In the genomic region with DNA sequence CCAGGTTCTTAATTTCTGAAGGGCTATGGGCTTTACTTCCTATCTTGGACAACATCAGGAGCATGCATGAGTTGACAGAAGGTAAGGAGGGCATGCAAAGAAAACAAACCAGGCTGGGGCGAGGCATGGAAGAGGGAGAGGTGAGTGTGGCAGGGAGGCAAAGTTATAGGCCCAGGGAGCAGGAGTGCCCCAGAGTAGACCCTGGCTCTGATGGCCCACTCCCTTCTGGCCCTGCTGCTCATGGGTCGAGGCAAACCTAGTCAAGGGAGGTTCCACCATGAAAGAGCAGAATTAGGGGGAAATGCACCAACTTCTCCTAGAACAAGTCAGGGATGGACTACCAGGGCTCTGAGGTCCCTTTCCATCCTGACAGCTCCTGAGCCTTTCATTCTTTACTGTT, we compare ENCODE assay signal across 20 cellular contexts. TPM values are rescaled to one million over a fixed set of nuclear protein-coding genes. Genes with fewer than 3 reads are reported as not detected.
DNase-seq lines count a peak whose midpoint lies in the region; ATAC-seq and TF ChIP-seq lines count a peak whose summit lies in the region.
"Had no signal": no experiment of that assay in that cellular context is flagged by ENCODE, and none has a peak within 500 bp of the region (broad histone marks: within the 10 kb centered on the region; RNA-seq: fewer than 3 reads in every experiment).

No MANE protein-coding gene starts in this region.

- no peaks in the 10 kb centered on the region for H3K9me3 ChIP-seq in RWPE2 (ENCODE audit: severe bottlenecking)
- no peaks in the 10 kb centered on the region for H3K9me3 ChIP-seq in neural progenitor cell (ENCODE audit: low read depth)
- H3K9me3 ChIP-seq: BLaER1 had no signal

- no peaks in the 10 kb centered on the region for H3K36me3 ChIP-seq in RWPE2 (ENCODE audit: low read depth)
- no peaks in the 10 kb centered on the region for H3K36me3 ChIP-seq in neural progenitor cell

- H3K4me1 Mint-ChIP-seq in neural progenitor cell = no peaks in the 10 kb centered on the region
- peaks cover 6% of the 10 kb centered on the region for H3K4me1 Mint-ChIP-seq in stimulated activated effector memory CD8-positive, alpha-beta T cell treated with anti-CD3 and anti-CD28 coated beads, Interleukin-12 subunit alpha, Interleukin-12 subunit beta, amount 100 ng/mL, for 72 hours
- H3K4me1 Mint-ChIP-seq: B cell; CD4-positive, CD25-positive, alpha-beta regulatory T cell; GM23338; H9 had no signal

- peak; percentile 42 for DNase-seq in activated CD8-positive, alpha-beta memory T cell treated with anti-CD3 and anti-CD28 coated beads for 24 hours
- DNase-seq in activated CD8-positive, alpha-beta memory T cell treated with anti-CD3 and anti-CD28 coated beads, Interleukin-2, amount 50 U/mL, for 48 hours = no peak
- DNase-seq in RWPE2 (ENCODE audit: low spot score) (no peak), neural progenitor cell (ENCODE audit: low spot score) (no peak), NCI-H1417 (lab: John Stamatoyannopoulos, UW) (no peak), NCI-H146 (lab: John Stamatoyannopoulos, UW) (no peak)
- no peak for DNase-seq in stimulated activated effector memory CD8-positive, alpha-beta T cell treated with anti-CD3 and anti-CD28 coated beads, Interleukin-12 subunit alpha, Interleukin-12 subunit beta, amount 100 ng/mL, for 72 hours (ENCODE audit: low spot score in 2 of 2)
- DNase-seq: Caco-2; CD4-positive, CD25-positive, alpha-beta regulatory T cell; CD8-positive, alpha-beta T cell; DMS153; DND-41; H9 had no signal

- peak; percentile 25; the same call in 2 of the 3 replicates for ATAC-seq in RWPE2 (ENCODE audit: low read depth)
- peak; percentile 6 for ATAC-seq in stimulated activated effector memory CD8-positive, alpha-beta T cell treated with anti-CD3 and anti-CD28 coated beads, Interleukin-12 subunit alpha, Interleukin-12 subunit beta, amount 100 ng/mL, for 72 hours
- ATAC-seq: CD8-positive, alpha-beta T cell; GM23338; HCT116 had no signal

- TF ChIP-seq CTCF in RWPE2 (IDR thresholded peaks at IDR 0.05; ENCODE audit: poor library complexity, severe bottlenecking) (no peak), neural progenitor cell (IDR thresholded peaks at IDR 0.05) (no peak)

- peak overlapping the region; percentile 3 for H3K4me3 Mint-ChIP-seq in neural progenitor cell
- no peak overlapping the region for H3K4me3 Mint-ChIP-seq in stimulated activated effector memory CD8-positive, alpha-beta T cell treated with anti-CD3 and anti-CD28 coated beads, Interleukin-12 subunit alpha, Interleukin-12 subunit beta, amount 100 ng/mL, for 72 hours
- H3K4me3 Mint-ChIP-seq: B cell; CD4-positive, CD25-positive, alpha-beta regulatory T cell; CD8-positive, alpha-beta T cell; GM23338; H9 had no signal

- peaks cover 19% of the 10 kb centered on the region for H3K36me3 Mint-ChIP-seq in neural progenitor cell
- peaks cover 5% of the 10 kb centered on the region for H3K36me3 Mint-ChIP-seq in stimulated activated effector memory CD8-positive, alpha-beta T cell treated with anti-CD3 and anti-CD28 coated beads, Interleukin-12 subunit alpha, Interleukin-12 subunit beta, amount 100 ng/mL, for 72 hours

- H2AFZ ChIP-seq in neural progenitor cell (replicated peaks) = no peak overlapping the region
- H2AFZ ChIP-seq: GM23338 had no signal

- peaks cover 10% of the 10 kb centered on the region for H3K27me3 Mint-ChIP-seq in neural progenitor cell (ENCODE audit: insufficient read depth, low read depth)

- no peak overlapping the region for H3K4me3 ChIP-seq in RWPE2 (ENCODE audit: severe bottlenecking)
- no peak overlapping the region for H3K4me3 ChIP-seq in neural progenitor cell
- H3K4me3 ChIP-seq: BLaER1, GM23338 had no signal

- H3K27me3 ChIP-seq in RWPE2 (ENCODE audit: insufficient read depth, poor library complexity, severe bottlenecking) (no peaks in the 10 kb centered on the region), neural progenitor cell (no peaks in the 10 kb centered on the region)
- H3K27me3 ChIP-seq: BLaER1 had no signal

- no peaks in the 10 kb centered on the region for H3K9me3 Mint-ChIP-seq in neural progenitor cell
- no peaks in the 10 kb centered on the region for H3K9me3 Mint-ChIP-seq in stimulated activated effector memory CD8-positive, alpha-beta T cell treated with anti-CD3 and anti-CD28 coated beads, Interleukin-12 subunit alpha, Interleukin-12 subunit beta, amount 100 ng/mL, for 72 hours
- H3K9me3 Mint-ChIP-seq: CD8-positive, alpha-beta T cell had no signal

- no peaks in the 10 kb centered on the region for H4K20me1 ChIP-seq in neural progenitor cell (ENCODE audit: low read depth)
- H4K20me1 ChIP-seq: BLaER1 had no signal

- no peak overlapping the region for H3K27ac Mint-ChIP-seq in neural progenitor cell
- no peak overlapping the region for H3K27ac Mint-ChIP-seq in stimulated activated effector memory CD8-positive, alpha-beta T cell treated with anti-CD3 and anti-CD28 coated beads, Interleukin-12 subunit alpha, Interleukin-12 subunit beta, amount 100 ng/mL, for 72 hours
- H3K27ac Mint-ChIP-seq: B cell; CD8-positive, alpha-beta T cell; GM23338; H9 had no signal

- no peak overlapping the region for H3K9ac ChIP-seq in neural progenitor cell
- H3K9ac ChIP-seq: BLaER1 had no signal

- no peaks in the 10 kb centered on the region for H3F3A ChIP-seq in neural progenitor cell (ENCODE audit: low read depth)

- H3K27ac ChIP-seq in RWPE2 (ENCODE audit: poor library complexity, severe bottlenecking) (no peak overlapping the region), neural progenitor cell (no peak overlapping the region)
- H3K27ac ChIP-seq: 22Rv1, BLaER1, C4-2B had no signal

- H3K4me1 ChIP-seq in RWPE2 (ENCODE audit: insufficient read depth, poor library complexity, severe bottlenecking) = no peaks in the 10 kb centered on the region
- H3K4me1 ChIP-seq in neural progenitor cell = no peaks in the 10 kb centered on the region
- H3K4me1 ChIP-seq: BLaER1, Caco-2 had no signal

- no peaks in the 10 kb centered on the region for H3K79me2 ChIP-seq in neural progenitor cell (ENCODE audit: low read depth)

- H3K4me2 ChIP-seq in neural progenitor cell = no peak overlapping the region
- H3K4me2 ChIP-seq: BLaER1, GM23338 had no signal

RNA-seq across cellular contexts. Expression of gene CHRNA10, which starts 10.2 kb away (rescaled TPM):
- total RNA-seq in neural progenitor cell (ENCODE audit: low replicate concordance) = 0.21 and 0.62 TPM in 2 replicates

RNA-seq across cellular contexts. Expression of gene ART1, which starts 16.0 kb away (rescaled TPM):
- not detected in 2 replicates for total RNA-seq in neural progenitor cell (ENCODE audit: low replicate concordance)
- total RNA-seq: B cell; Caco-2; CD4-positive, CD25-positive, alpha-beta regulatory T cell; CD8-positive, alpha-beta T cell; GM23338; H4; H9 had no signal

RNA-seq across cellular contexts. Expression of gene ART5, which starts 19.2 kb away (rescaled TPM):
- total RNA-seq in neural progenitor cell (ENCODE audit: low replicate concordance) = 8.5 and 12.0 TPM in 2 replicates
- total RNA-seq: B cell; CD4-positive, CD25-positive, alpha-beta regulatory T cell; CD8-positive, alpha-beta T cell had no signal
